1 cellular context compared by ENCODE assay signal in genomic region chr11:68983816-68984215, GRCh38.
TF ChIP-seq lines count a peak whose summit lies in the region.

No MANE protein-coding gene starts in this region.

TF ChIP-seq in K562, 482 proteins besides CTCF, POLR2A, EP300 and RAD21:
- TF ChIP-seq, protein P1, sequence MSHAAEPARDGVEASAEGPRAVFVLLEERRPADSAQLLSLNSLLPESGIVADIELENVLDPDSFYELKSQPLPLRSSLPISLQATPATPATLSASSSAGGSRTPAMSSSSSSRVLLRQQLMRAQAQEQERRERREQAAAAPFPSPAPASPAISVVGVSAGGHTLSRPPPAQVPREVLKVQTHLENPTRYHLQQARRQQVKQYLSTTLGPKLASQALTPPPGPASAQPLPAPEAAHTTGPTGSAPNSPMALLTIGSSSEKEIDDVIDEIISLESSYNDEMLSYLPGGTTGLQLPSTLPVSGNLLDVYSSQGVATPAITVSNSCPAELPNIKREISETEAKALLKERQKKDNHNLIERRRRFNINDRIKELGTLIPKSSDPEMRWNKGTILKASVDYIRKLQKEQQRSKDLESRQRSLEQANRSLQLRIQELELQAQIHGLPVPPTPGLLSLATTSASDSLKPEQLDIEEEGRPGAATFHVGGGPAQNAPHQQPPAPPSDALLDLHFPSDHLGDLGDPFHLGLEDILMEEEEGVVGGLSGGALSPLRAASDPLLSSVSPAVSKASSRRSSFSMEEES (CRISPR knock-in tag; IDR thresholded peaks at IDR 0.05): peak; percentile 56
- TF ChIP-seq ARNT (IDR thresholded peaks at IDR 0.05) (no peak), EGR1 (conservative IDR thresholded peaks at IDR 0.05) (peak; percentile 31; the same call in 1 of the 2 replicates), BRD9 (IDR thresholded peaks at IDR 0.05; ENCODE audit: low read depth, partially characterized antibody) (no peak)
TF ChIP-seq in K562: peak in this region for 2.
